Comparison of ENCODE assay signal across 13 cellular contexts in genomic region chr21:45618287-45618686, GRCh38. TPM values are rescaled to one million over a fixed set of nuclear protein-coding genes. Genes with fewer than 3 reads are reported as not detected.
DNase-seq lines count a peak whose midpoint lies in the region; ATAC-seq and TF ChIP-seq lines count a peak whose summit lies in the region.
"Had no signal": no experiment of that assay in that cellular context is flagged by ENCODE, and none has a peak within 500 bp of the region (broad histone marks: within the 10 kb centered on the region; RNA-seq: fewer than 3 reads in every experiment).

No MANE protein-coding gene starts in this region.

- H2BK12ac ChIP-seq in H9 (ENCODE audit: insufficient read length, low read depth, low read length) = no peak overlapping the region

- no peak overlapping the region for H3T11ph ChIP-seq in H9 (ENCODE audit: low read length)

- H3K4me1 Mint-ChIP-seq in CD14-positive monocyte (peaks cover 37% of the 10 kb centered on the region), H9 (peaks cover 12 to 14% of the 10 kb centered on the region in 2 experiments), memory B cell (peaks cover 17% of the 10 kb centered on the region)

- H3K23me2 ChIP-seq in H9 (ENCODE audit: insufficient read length, low read depth, low read length, poor library complexity, severe bottlenecking) = no peaks in the 10 kb centered on the region

- peaks cover 2% of the 10 kb centered on the region; the same call in 1 of the 2 replicates for H3K79me2 ChIP-seq in H9 (ENCODE audit: insufficient read depth, low read length)

- no peaks in the 10 kb centered on the region for H3K9me3 ChIP-seq in H9 (ENCODE audit: control insufficient read depth, low read depth, low read length)
- H3K9me3 ChIP-seq in WERI-Rb-1 (ENCODE audit: severe bottlenecking) = peaks cover 8% of the 10 kb centered on the region

- H3K23ac ChIP-seq in H9 (ENCODE audit: insufficient read length, low read depth, low read length) = no peak overlapping the region

- H2AK5ac ChIP-seq in H9 (ENCODE audit: insufficient read length, low read length) = no peak overlapping the region

- H3K36me3 Mint-ChIP-seq in CD14-positive monocyte = no peaks in the 10 kb centered on the region
- H3K36me3 Mint-ChIP-seq in H9 (ENCODE audit: insufficient read depth in 1 of 3, low read depth in 3 of 3) = no peaks in the 10 kb centered on the region
- no peaks in the 10 kb centered on the region for H3K36me3 Mint-ChIP-seq in memory B cell

- no peak overlapping the region for H4K8ac ChIP-seq in H9 (replicated peaks; ENCODE audit: insufficient read length, low read depth, low read length)

- H2AFZ ChIP-seq in H9 (ENCODE audit: low read length) = no peak overlapping the region

- no peaks in the 10 kb centered on the region for H4K20me1 ChIP-seq in H9 (ENCODE audit: control insufficient read depth, insufficient read depth, insufficient read length)

- H3K4me3 ChIP-seq in WERI-Rb-1 (ENCODE audit: low read depth, low read length) = peak overlapping the region; percentile 17; the same call in 1 of the 2 replicates
- H3K4me3 ChIP-seq: ovary, tibial artery had no signal

- no peak overlapping the region for H2BK120ac ChIP-seq in H9 (ENCODE audit: low read depth, low read length, poor library complexity, severe bottlenecking)

- no CpG with 5 or more reads among the region's 13 CpGs for WGBS in H9 (ENCODE audit: extremely low coverage, insufficient read length, low lambda C conversion rate)

- H3K4me2 ChIP-seq in H9 (ENCODE audit: insufficient read depth, insufficient read length, low read length) = no peak overlapping the region

- H2BK15ac ChIP-seq in H9 (ENCODE audit: low read depth, low read length) = no peak overlapping the region

- intact Hi-C loops in CD14-positive monocyte (cut with micrococcal nuclease) = no loop called here

- H3K4me3 Mint-ChIP-seq in CD14-positive monocyte (peak overlapping the region; percentile 54 to 79), H9 (no peak overlapping the region), memory B cell (no peak overlapping the region)

- H2BK20ac ChIP-seq in H9 (ENCODE audit: low read depth, low read length, poor library complexity, severe bottlenecking) = no peak overlapping the region

- H3K9ac ChIP-seq in H9 (ENCODE audit: extremely low read depth, insufficient read length, low read length) = no peak overlapping the region

- H3K9me3 Mint-ChIP-seq in CD14-positive monocyte = peaks cover 5 to 21% (median 12%) of the 10 kb centered on the region in 7 donors
- 0 out of 5 replicates have a peak, but pooled peaks cover 0 to 2% of the 10 kb centered on the region in 2 experiments for H3K9me3 Mint-ChIP-seq in H9
- H3K9me3 Mint-ChIP-seq in memory B cell = no peaks in the 10 kb centered on the region

- no peaks in the 10 kb centered on the region for H3K36me3 ChIP-seq in WERI-Rb-1
- H3K36me3 ChIP-seq: ovary, tibial artery had no signal

- DNase-seq in CD14-positive monocyte (ENCODE audit: low spot score) = no peak
- DNase-seq in H9 = peak; percentile 16
- DNase-seq in WERI-Rb-1 = peak; percentile 99
- no peak for DNase-seq in memory B cell (ENCODE audit: low spot score in 2 of 2)
- no peak for DNase-seq in GM19240 (ENCODE audit: insufficient read length, low spot score)
- no peak for DNase-seq in HUDEP-2 (lab: John Stamatoyannopoulos, UW; ENCODE audit: unreplicated experiment in 76 of 76)
- DNase-seq in NCI-H128 (lab: John Stamatoyannopoulos, UW; ENCODE audit: unreplicated experiment) = no peak
- no peak for DNase-seq in RPMI8226
- DNase-seq: activated CD4-positive, alpha-beta T cell treated with anti-CD3 and anti-CD28 coated beads for 1 hour; NCI-H1092; ovary had no signal

- no peak overlapping the region for H4K91ac ChIP-seq in H9 (ENCODE audit: insufficient read length, low read depth, low read length)

- no peak overlapping the region for H3K56ac ChIP-seq in H9 (ENCODE audit: insufficient read length, low read depth, low read length)

- no peaks in the 10 kb centered on the region for H3K79me1 ChIP-seq in H9 (ENCODE audit: insufficient read depth, low read depth, low read length, poor library complexity, severe bottlenecking)

- H3K18ac ChIP-seq in H9 (ENCODE audit: insufficient read length, low read depth, low read length) = no peak overlapping the region

- H3K27me3 ChIP-seq in H9 (ENCODE audit: insufficient read depth, low read length) (no peaks in the 10 kb centered on the region), WERI-Rb-1 (ENCODE audit: insufficient read depth, low read depth, severe bottlenecking) (peaks cover 25% of the 10 kb centered on the region)
- H3K27me3 ChIP-seq: ovary had no signal

- no peak for ATAC-seq in memory B cell (ENCODE audit: low read depth)
- ATAC-seq: activated naive CD4-positive, alpha-beta T cell treated with anti-CD3 and anti-CD28 coated beads, Interleukin-2, amount 50 U/mL, for 72 hours had no signal

- H4K5ac ChIP-seq in H9 (ENCODE audit: insufficient read length, low read depth, low read length) = no peak overlapping the region

- H3K27ac Mint-ChIP-seq in CD14-positive monocyte (peak overlapping the region in 2 of 7 donors; percentile 4 to 53), H9 (no peak overlapping the region; a peak in 1 of 7 replicates), memory B cell (peak overlapping the region; percentile 79)
- H3K27ac Mint-ChIP-seq: activated naive CD4-positive, alpha-beta T cell treated with anti-CD3 and anti-CD28 coated beads, Interleukin-2, amount 50 U/mL, for 72 hours had no signal

- no peak overlapping the region for H3K27ac ChIP-seq in H9 (ENCODE audit: insufficient read length, low read depth, low read length)
- peak overlapping the region; percentile 9 for H3K27ac ChIP-seq in WERI-Rb-1
- H3K27ac ChIP-seq: ovary, tibial artery had no signal

- H3K27me3 Mint-ChIP-seq in CD14-positive monocyte (ENCODE audit: low read depth in 3 of 3) (peaks cover 2 to 10% (median 9%) of the 10 kb centered on the region in 3 donors), H9 (ENCODE audit: low read depth) (peaks cover 17% of the 10 kb centered on the region), memory B cell (peaks cover 6% of the 10 kb centered on the region)

- H3K4ac ChIP-seq in H9 (ENCODE audit: low read depth, low read length) = no peak overlapping the region

- no peak overlapping the region for H2BK5ac ChIP-seq in H9 (ENCODE audit: insufficient read length, low read length)

- TF ChIP-seq CTCF in CD14-positive monocyte (IDR thresholded peaks at IDR 0.05) (no peak), H9 (conservative IDR thresholded peaks at IDR 0.05) (no peak), WERI-Rb-1 (IDR thresholded peaks at IDR 0.05; ENCODE audit: low read depth, low read length) (no peak)

- H3K14ac ChIP-seq in H9 (ENCODE audit: insufficient read depth, low read length) = no peak overlapping the region

- H3K4me1 ChIP-seq in H9 (ENCODE audit: insufficient read depth, low read length) = no peaks in the 10 kb centered on the region
- H3K4me1 ChIP-seq: tibial artery had no signal

RNA-seq across cellular contexts. Expression of gene PCBP3, which starts 25.2 kb away (rescaled TPM):
- under 1 TPM in 1 of 2 donors, not detected in 1; 0.34 TPM for polyA plus RNA-seq in CD14-positive monocyte
- total RNA-seq in H9 (2021) = 10.8 and 10.9 TPM in 2 replicates

Comparison
In these comparisons a context has a peak if more than half of its experiments do, and no peak if none do; other contexts are left out.
1. DNase-seq: peak in H9 (single experiment) and WERI-Rb-1 (single experiment); none in CD14-positive monocyte (single experiment), memory B cell (0 of 2), GM19240 (single experiment), HUDEP-2 (0 of 76), NCI-H128 (single experiment) and RPMI8226 (single experiment).
2. H3K4me3 Mint-ChIP-seq: peak in CD14-positive monocyte (2 of 2); none in H9 (0 of 2) and memory B cell (single experiment).